13 cellular contexts compared by ENCODE assay signal in genomic region chr17:9116311-9116820, GRCh38.
DNase-seq lines count a peak whose midpoint lies in the region; ATAC-seq lines count a peak whose summit lies in the region.
"Had no signal": no experiment of that assay in that cellular context is flagged by ENCODE, and none has a peak within 500 bp of the region (broad histone marks: within the 10 kb centered on the region; RNA-seq: fewer than 3 reads in every experiment).

No MANE protein-coding gene starts in this region.

- no peak overlapping the region for H3K9ac ChIP-seq in neuronal stem cell (ENCODE audit: low read depth, low read length, poor library complexity)
- H3K9ac ChIP-seq: KMS-11 had no signal

- no peak overlapping the region for H3K4me3 ChIP-seq in neuronal stem cell (ENCODE audit: low read length in 2 of 2)

- H3K18ac ChIP-seq in neuronal stem cell (ENCODE audit: low read length) = peak overlapping the region; percentile 67

- H2AFZ ChIP-seq in neuronal stem cell (ENCODE audit: low read length) = peak overlapping the region; percentile 93

- peak overlapping the region; percentile 24 for H2AK5ac ChIP-seq in neuronal stem cell (ENCODE audit: low read depth, low read length)

- peaks cover 14% of the 10 kb centered on the region for H3K27me3 Mint-ChIP-seq in stimulated activated naive CD8-positive, alpha-beta T cell treated with anti-CD3 and anti-CD28 coated beads, Interleukin-15, Interleukin-2, amounts not matched to agents 100 ng/mL and 50 ng/mL, for 24 hours
- H3K27me3 Mint-ChIP-seq in effector memory CD8-positive, alpha-beta T cell = peaks cover 30 to 52% of the 10 kb centered on the region in 2 donors
- peaks cover 18% of the 10 kb centered on the region for H3K27me3 Mint-ChIP-seq in activated CD4-positive, alpha-beta memory T cell treated with anti-CD3 and anti-CD28 coated beads for 36 hours

- H3K14ac ChIP-seq in neuronal stem cell (ENCODE audit: low read length) = no peak overlapping the region

- H3K36me3 Mint-ChIP-seq in stimulated activated naive CD8-positive, alpha-beta T cell treated with anti-CD3 and anti-CD28 coated beads, Interleukin-15, Interleukin-2, amounts not matched to agents 100 ng/mL and 50 ng/mL, for 24 hours (ENCODE audit: low read depth) = no peaks in the 10 kb centered on the region
- no peaks in the 10 kb centered on the region for H3K36me3 Mint-ChIP-seq in effector memory CD8-positive, alpha-beta T cell (ENCODE audit: insufficient read depth)
- no peaks in the 10 kb centered on the region for H3K36me3 Mint-ChIP-seq in activated CD4-positive, alpha-beta memory T cell treated with anti-CD3 and anti-CD28 coated beads for 36 hours
- H3K36me3 Mint-ChIP-seq in activated naive CD4-positive, alpha-beta T cell treated with anti-CD3 and anti-CD28 coated beads, Interleukin-2, amount 50 U/mL, for 72 hours = no peaks in the 10 kb centered on the region

- DNase-seq in stimulated activated naive CD8-positive, alpha-beta T cell treated with anti-CD3 and anti-CD28 coated beads, Interleukin-15, Interleukin-2, amounts not matched to agents 100 U/mL and 50 U/mL, for 24 hours = no peak
- no peak for DNase-seq in effector memory CD8-positive, alpha-beta T cell
- no peak for DNase-seq in neuronal stem cell (ENCODE audit: low spot score)
- no peak for DNase-seq in activated CD4-positive, alpha-beta memory T cell treated with anti-CD3 and anti-CD28 coated beads for 36 hours
- no peak for DNase-seq in activated naive CD4-positive, alpha-beta T cell treated with anti-CD3 and anti-CD28 coated beads, Interleukin-2, amount 50 U/mL, for 72 hours (ENCODE audit: low spot score in 2 of 2)
- no peak for DNase-seq in iPS-NIHi11 (ENCODE audit: low spot score)
- DNase-seq: amniotic stem cell; effector memory CD4-positive, alpha-beta T cell; NCI-H187 treated with DMSO at 0.1 percent for 48 hours; T-helper 9 cell had no signal

- H2BK120ac ChIP-seq in neuronal stem cell (ENCODE audit: low read depth, low read length) = no peak overlapping the region

- CTCF ChIA-PET in activated CD4-positive, alpha-beta memory T cell treated with anti-CD3 and anti-CD28 coated beads for 36 hours (lab: Charles Lee) = no interaction called here

- H2BK15ac ChIP-seq in neuronal stem cell (ENCODE audit: low read length) = no peak overlapping the region

- H3K27ac Mint-ChIP-seq in stimulated activated naive CD8-positive, alpha-beta T cell treated with anti-CD3 and anti-CD28 coated beads, Interleukin-15, Interleukin-2, amounts not matched to agents 100 ng/mL and 50 ng/mL, for 24 hours = peak overlapping the region; percentile 47
- H3K27ac Mint-ChIP-seq in effector memory CD8-positive, alpha-beta T cell = no peak overlapping the region
- H3K27ac Mint-ChIP-seq in activated CD4-positive, alpha-beta memory T cell treated with anti-CD3 and anti-CD28 coated beads for 36 hours = no peak overlapping the region
- peak overlapping the region in 1 of 2 donors; percentile 21 for H3K27ac Mint-ChIP-seq in activated naive CD4-positive, alpha-beta T cell treated with anti-CD3 and anti-CD28 coated beads, Interleukin-2, amount 50 U/mL, for 72 hours

- no peak overlapping the region for H3K4ac ChIP-seq in neuronal stem cell (ENCODE audit: low read length)

- POLR2A ChIA-PET in activated CD4-positive, alpha-beta memory T cell treated with anti-CD3 and anti-CD28 coated beads for 36 hours (lab: Charles Lee) = no interaction called here

- H3K9me3 Mint-ChIP-seq in stimulated activated naive CD8-positive, alpha-beta T cell treated with anti-CD3 and anti-CD28 coated beads, Interleukin-15, Interleukin-2, amounts not matched to agents 100 ng/mL and 50 ng/mL, for 24 hours = peaks cover 4% of the 10 kb centered on the region
- H3K9me3 Mint-ChIP-seq in effector memory CD8-positive, alpha-beta T cell = no peaks in the 10 kb centered on the region
- H3K9me3 Mint-ChIP-seq in activated CD4-positive, alpha-beta memory T cell treated with anti-CD3 and anti-CD28 coated beads for 36 hours = peaks cover 5% of the 10 kb centered on the region
- peaks cover 0 to 4% of the 10 kb centered on the region in 2 donors for H3K9me3 Mint-ChIP-seq in activated naive CD4-positive, alpha-beta T cell treated with anti-CD3 and anti-CD28 coated beads, Interleukin-2, amount 50 U/mL, for 72 hours

- H3K79me1 ChIP-seq in neuronal stem cell (ENCODE audit: low read depth, low read length) = no peaks in the 10 kb centered on the region

- no peak for ATAC-seq in stimulated activated naive CD8-positive, alpha-beta T cell treated with anti-CD3 and anti-CD28 coated beads, Interleukin-15, Interleukin-2, amounts not matched to agents 100 U/mL and 50 U/mL, for 24 hours
- ATAC-seq in effector memory CD8-positive, alpha-beta T cell (replicated peaks) = no peak
- ATAC-seq in GM21723 (IDR thresholded peaks at IDR 0.05; ENCODE audit: unreplicated experiment) = no peak
- no peak for ATAC-seq in activated naive CD4-positive, alpha-beta T cell treated with anti-CD3 and anti-CD28 coated beads, Interleukin-2, amount 50 U/mL, for 72 hours

- peak overlapping the region; percentile 4 for H3K4me3 Mint-ChIP-seq in stimulated activated naive CD8-positive, alpha-beta T cell treated with anti-CD3 and anti-CD28 coated beads, Interleukin-15, Interleukin-2, amounts not matched to agents 100 ng/mL and 50 ng/mL, for 24 hours
- H3K4me3 Mint-ChIP-seq in effector memory CD8-positive, alpha-beta T cell = peak overlapping the region; percentile 57 to 58
- H3K4me3 Mint-ChIP-seq in activated CD4-positive, alpha-beta memory T cell treated with anti-CD3 and anti-CD28 coated beads for 36 hours = no peak overlapping the region

- no peak overlapping the region for H4K91ac ChIP-seq in neuronal stem cell (ENCODE audit: low read depth, low read length, poor library complexity)

- H3K4me1 Mint-ChIP-seq in stimulated activated naive CD8-positive, alpha-beta T cell treated with anti-CD3 and anti-CD28 coated beads, Interleukin-15, Interleukin-2, amounts not matched to agents 100 ng/mL and 50 ng/mL, for 24 hours (ENCODE audit: low read depth) = peaks cover 15% of the 10 kb centered on the region
- H3K4me1 Mint-ChIP-seq in effector memory CD8-positive, alpha-beta T cell (ENCODE audit: low read depth in 2 of 2) = no peaks in the 10 kb centered on the region
- H3K4me1 Mint-ChIP-seq in activated CD4-positive, alpha-beta memory T cell treated with anti-CD3 and anti-CD28 coated beads for 36 hours (ENCODE audit: low read depth) = peaks cover 4% of the 10 kb centered on the region

- no peak overlapping the region for H2BK12ac ChIP-seq in neuronal stem cell (ENCODE audit: low read length)

- H3K27me3 ChIP-seq in neuronal stem cell (ENCODE audit: control insufficient read depth in 3 of 3, insufficient read depth in 3 of 3, low read depth in 1 of 3, low read length in 3 of 3) = peaks cover 0 to 11% (median 3%) of the 10 kb centered on the region in 3 experiments

- no peak overlapping the region for H3K27ac ChIP-seq in neuronal stem cell (replicated peaks; ENCODE audit: low read length)
- H3K27ac ChIP-seq: KMS-11 had no signal

- H3K23ac ChIP-seq in neuronal stem cell (ENCODE audit: low read depth, low read length, poor library complexity) = no peak overlapping the region

- H3K36me3 ChIP-seq in neuronal stem cell (replicated peaks in 1 of 2; ENCODE audit: control insufficient read depth in 2 of 2, insufficient read depth in 2 of 2, low read length in 2 of 2) = no peaks in the 10 kb centered on the region

- intact Hi-C loops in activated CD4-positive, alpha-beta memory T cell treated with anti-CD3 and anti-CD28 coated beads for 36 hours (cut with micrococcal nuclease) = loop anchor here (5.0 to 10.0 kb wide), 2 partner anchors 176 to 408 kb away; no protein-coding TSS in a partner anchor

- H4K8ac ChIP-seq in neuronal stem cell (ENCODE audit: low read depth, low read length) = no peak overlapping the region

- H3K4me1 ChIP-seq in neuronal stem cell (ENCODE audit: control insufficient read depth in 2 of 2, insufficient read depth in 1 of 2, low read depth in 1 of 2, low read length in 2 of 2) = peaks cover 18% of the 10 kb centered on the region in 2 donors

- H3K4me2 ChIP-seq in neuronal stem cell (ENCODE audit: insufficient read depth, low read length, poor library complexity, severe bottlenecking) = no peak overlapping the region
- H3K4me2 ChIP-seq: KMS-11 had no signal

- WGBS in neuronal stem cell (ENCODE audit: extremely low coverage in 2 of 2, insufficient read length in 2 of 2, insufficient replicate concordance in 1 of 2), 2 donors = no CpG with 5 or more reads among the region's 11 CpGs

- H2BK5ac ChIP-seq in neuronal stem cell (ENCODE audit: low read length) = no peak overlapping the region

- H3K9me3 ChIP-seq in neuronal stem cell (replicated peaks in 1 of 2; ENCODE audit: control insufficient read depth in 2 of 2, insufficient read depth in 1 of 2, low read depth in 1 of 2, low read length in 2 of 2) = peaks cover 0 to 2% of the 10 kb centered on the region in 2 donors
